In genomic region chr5:177891547-177892356, GRCh38 we compare ENCODE assay signal across 8 cellular contexts.
DNase-seq lines count a peak whose midpoint lies in the region; ATAC-seq and TF ChIP-seq lines count a peak whose summit lies in the region.
"Not testable (repeated sequence)": the region's sequence is repeated elsewhere in the genome, so short reads cannot be mapped to it uniquely, and the experiment has no call there.

No MANE protein-coding gene starts in this region.

- POLR2A ChIA-PET in activated B cell treated with CpG ODN at 0.5 μM for 24 hours (lab: Charles Lee): not testable (repeated sequence)

- not testable (repeated sequence) for H3K4me3 ChIP-seq in fibroblast of the aortic adventitia (ENCODE audit: low read depth, low read length); stomach

- H3K9me3 Mint-ChIP-seq in activated B cell treated with CpG ODN at 0.5 μM for 24 hours; natural killer cell treated with Interleukin-12 subunit alpha and Interleukin-12 subunit beta and Interleukin-15 and Interleukin-18, amount 100 ng/mL, for 72 hours: not testable (repeated sequence)

- TF ChIP-seq POLR2A in GM18505 (IDR thresholded peaks at IDR 0.05; ENCODE audit: borderline replicate concordance, extremely low read depth, insufficient read depth, insufficient read length); stomach (IDR thresholded peaks at IDR 0.05): not testable (repeated sequence)

- not testable (repeated sequence) for H3K27me3 Mint-ChIP-seq in activated B cell treated with CpG ODN at 0.5 μM for 24 hours; natural killer cell treated with Interleukin-12 subunit alpha and Interleukin-12 subunit beta and Interleukin-15 and Interleukin-18, amount 100 ng/mL, for 72 hours

- not testable (repeated sequence) for H3K36me3 Mint-ChIP-seq in activated B cell treated with CpG ODN at 0.5 μM for 24 hours (ENCODE audit: low read depth); natural killer cell treated with Interleukin-12 subunit alpha and Interleukin-12 subunit beta and Interleukin-15 and Interleukin-18, amount 100 ng/mL, for 72 hours

- ATAC-seq in GM18505 (IDR thresholded peaks at IDR 0.05; ENCODE audit: unreplicated experiment) (peak; percentile 75), GM21529 (IDR thresholded peaks at IDR 0.05; ENCODE audit: unreplicated experiment) (peak; percentile 97), HG03103 (IDR thresholded peaks at IDR 0.05; ENCODE audit: low read depth, unreplicated experiment) (peak; percentile 88), activated B cell treated with CpG ODN at 0.5 μM for 24 hours (ENCODE audit: low read depth) (peak; percentile 94)
- peak; percentile 83 to 86 for ATAC-seq in natural killer cell treated with Interleukin-12 subunit alpha and Interleukin-12 subunit beta and Interleukin-15 and Interleukin-18, amount 100 ng/mL, for 72 hours

- CTCF ChIA-PET in activated B cell treated with CpG ODN at 0.5 μM for 24 hours (lab: Charles Lee): interaction anchor here (0.6 kb wide), 1 partner anchor 168 kb away, joined by 3 read pairs; no protein-coding TSS in a partner anchor

- H3K27ac Mint-ChIP-seq in activated B cell treated with CpG ODN at 0.5 μM for 24 hours; natural killer cell treated with Interleukin-12 subunit alpha and Interleukin-12 subunit beta and Interleukin-15 and Interleukin-18, amount 100 ng/mL, for 72 hours: not testable (repeated sequence)

- TF ChIP-seq EP300 in stomach (IDR thresholded peaks at IDR 0.05): not testable (repeated sequence)

- H3K27ac ChIP-seq in stomach: peak overlapping the region in 1 of 5 donors; percentile 24

- TF ChIP-seq CTCF in activated B cell treated with CpG ODN at 0.5 μM for 24 hours (IDR thresholded peaks at IDR 0.05): not testable (repeated sequence)
- TF ChIP-seq CTCF in fibroblast of the aortic adventitia (IDR thresholded peaks at IDR 0.05; ENCODE audit: insufficient read depth, low read length) (peak; percentile 14), stomach (IDR thresholded peaks at IDR 0.05) (peak in 2 of 7 experiments; percentile 16 to 26)

- WGBS in stomach, 5 donors: 11 to 60% (median 21%) methylated on average over 1 to 6 of the region's 11 CpGs

- not testable (repeated sequence) for H3K4me1 ChIP-seq in stomach

- H3K4me3 Mint-ChIP-seq in activated B cell treated with CpG ODN at 0.5 μM for 24 hours; natural killer cell treated with Interleukin-12 subunit alpha and Interleukin-12 subunit beta and Interleukin-15 and Interleukin-18, amount 100 ng/mL, for 72 hours: not testable (repeated sequence)

- H3K36me3 ChIP-seq in stomach: not testable (repeated sequence)

- intact Hi-C loops in activated B cell treated with CpG ODN at 0.5 μM for 24 hours (cut with micrococcal nuclease); stomach (cut with DNase I; ENCODE audit: low total_unique reads): not testable (repeated sequence)

- DNase-seq in activated B cell treated with CpG ODN at 0.5 μM for 24 hours; fibroblast of the aortic adventitia (ENCODE audit: low read depth); natural killer cell treated with Interleukin-12 subunit alpha and Interleukin-12 subunit beta and Interleukin-15 and Interleukin-18, amount 100 ng/mL, for 72 hours (ENCODE audit: low spot score): not testable (repeated sequence)
- DNase-seq in activated naive CD4-positive, alpha-beta T cell treated with Interleukin-2 at 50 U/mL for 16 hours: peak; percentile 38
- peak; percentile 36 for DNase-seq in stomach

- H3K9me3 ChIP-seq in stomach: not testable (repeated sequence)

- H3K27me3 ChIP-seq in stomach: not testable (repeated sequence)

- H3K4me1 Mint-ChIP-seq in activated B cell treated with CpG ODN at 0.5 μM for 24 hours; natural killer cell treated with Interleukin-12 subunit alpha and Interleukin-12 subunit beta and Interleukin-15 and Interleukin-18, amount 100 ng/mL, for 72 hours (ENCODE audit: low read depth in 2 of 2): not testable (repeated sequence)
